In the genomic region with DNA sequence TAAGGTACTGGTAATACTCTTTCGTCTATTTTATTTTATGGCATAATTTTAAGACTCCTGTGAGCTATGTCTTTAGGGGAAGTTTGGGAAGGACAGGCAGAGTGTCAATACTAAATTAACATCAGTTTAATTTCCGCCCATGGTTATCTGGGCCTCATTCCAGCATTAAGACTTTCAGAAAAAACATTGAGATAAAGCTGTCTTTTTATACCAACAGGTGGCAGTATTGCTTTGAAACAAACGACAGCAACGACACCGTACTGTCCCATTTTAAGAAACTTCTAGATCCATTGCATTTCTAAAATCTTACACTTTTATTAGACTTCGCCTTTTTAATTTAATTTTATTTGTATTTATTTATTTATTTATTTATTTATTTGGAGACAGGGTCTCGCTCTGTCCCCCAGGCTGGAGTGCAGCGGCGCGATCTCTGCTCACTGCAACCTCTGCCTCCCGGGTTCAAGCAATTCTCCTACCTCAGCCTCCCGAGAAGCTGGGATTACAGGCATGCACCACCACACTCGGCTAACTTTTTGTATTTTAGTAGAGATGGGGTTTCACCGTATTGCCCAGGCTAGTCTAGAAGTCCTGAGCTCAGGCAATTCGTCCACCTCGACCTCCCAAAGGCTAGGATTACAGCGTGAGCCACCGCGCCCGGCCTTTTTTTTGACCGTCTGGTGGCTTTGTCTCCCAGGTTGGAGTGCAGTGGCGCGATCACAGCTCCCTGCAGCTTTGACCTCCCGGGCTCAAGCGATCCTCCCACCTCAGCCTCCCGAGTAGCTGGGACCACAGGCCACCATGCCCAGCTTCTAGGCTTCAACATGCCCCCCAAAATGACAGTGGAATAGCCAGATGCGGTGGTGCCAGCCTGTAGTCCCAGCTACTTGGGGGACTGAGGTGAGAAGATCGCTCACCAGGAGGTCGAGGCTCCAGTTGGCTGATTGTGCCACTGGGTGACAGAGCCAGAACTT, we compare ENCODE assay signal across 8 cellular contexts.
DNase-seq lines count a peak whose midpoint lies in the region; ATAC-seq and TF ChIP-seq lines count a peak whose summit lies in the region.

No MANE protein-coding gene starts in this region.

- no peaks in the 10 kb centered on the region for H3K36me3 Mint-ChIP-seq in natural killer cell
- no peaks in the 10 kb centered on the region for H3K36me3 Mint-ChIP-seq in natural killer cell treated with Interleukin-12 subunit alpha and Interleukin-12 subunit beta and Interleukin-15 and Interleukin-18, amount 100 ng/mL, for 72 hours

- peaks cover 0 to 3% of the 10 kb centered on the region in 2 donors for H3K27me3 Mint-ChIP-seq in natural killer cell (ENCODE audit: low read depth in 2 of 2)
- H3K27me3 Mint-ChIP-seq in natural killer cell treated with Interleukin-12 subunit alpha and Interleukin-12 subunit beta and Interleukin-15 and Interleukin-18, amount 100 ng/mL, for 72 hours: peaks cover 0 to 4% of the 10 kb centered on the region in 2 donors

- no peaks in the 10 kb centered on the region for H3K4me1 Mint-ChIP-seq in natural killer cell
- peaks cover 3 to 5% of the 10 kb centered on the region in 2 donors for H3K4me1 Mint-ChIP-seq in natural killer cell treated with Interleukin-12 subunit alpha and Interleukin-12 subunit beta and Interleukin-15 and Interleukin-18, amount 100 ng/mL, for 72 hours (ENCODE audit: low read depth in 2 of 2)

- H3K27ac Mint-ChIP-seq in natural killer cell: no peak overlapping the region
- no peak overlapping the region for H3K27ac Mint-ChIP-seq in natural killer cell treated with Interleukin-12 subunit alpha and Interleukin-12 subunit beta and Interleukin-15 and Interleukin-18, amount 100 ng/mL, for 72 hours

- peak; percentile 71 for TF ChIP-seq CTCF in natural killer cell (IDR thresholded peaks at IDR 0.05)
- TF ChIP-seq CTCF in lower leg skin (IDR thresholded peaks at IDR 0.05): no peak

- WGBS in lower leg skin, 2 donors: 75 to 77% methylated on average over 29 of the region's 29 CpGs

- ATAC-seq in natural killer cell: peak; percentile 55 to 78 (median 71)
- ATAC-seq in natural killer cell treated with Interleukin-12 subunit alpha and Interleukin-12 subunit beta and Interleukin-15 and Interleukin-18, amount 100 ng/mL, for 72 hours: no peak

- intact Hi-C loops in natural killer cell (cut with micrococcal nuclease): loop anchor here (2.0 to 10.0 kb wide), 2 partner anchors 321 to 1113 kb away; no protein-coding TSS in a partner anchor
- intact Hi-C loops in lower leg skin (cut with DNase I; ENCODE audit: low total_unique reads): loop anchor here (5.0 to 10.0 kb wide), 2 partner anchors 311 to 439 kb away; no protein-coding TSS in a partner anchor

- DNase-seq in natural killer cell (no peak), OCI-M1 (lab: John Stamatoyannopoulos, UW) (peak; percentile 75), dedifferentiated amniotic fluid mesenchymal stem cell (ENCODE audit: extremely low spot score) (peak; percentile 78), lung microvascular endothelial cell (ENCODE audit: low read depth in 2 of 2) (peak; percentile 77 to 81), cerebellar nuclear complex (lab: John Stamatoyannopoulos, UW) (no peak), lower leg skin (ENCODE audit: low spot score in 2 of 2) (no peak)
- no peak for DNase-seq in natural killer cell treated with Interleukin-12 subunit alpha and Interleukin-12 subunit beta and Interleukin-15 and Interleukin-18, amount 100 ng/mL, for 72 hours (ENCODE audit: low spot score)
- peak; percentile 76 for DNase-seq in Jurkat, Clone E6-1 (ENCODE audit: low read depth, low spot score)

- no peak overlapping the region for H3K4me3 Mint-ChIP-seq in natural killer cell
- H3K4me3 Mint-ChIP-seq in natural killer cell treated with Interleukin-12 subunit alpha and Interleukin-12 subunit beta and Interleukin-15 and Interleukin-18, amount 100 ng/mL, for 72 hours: no peak overlapping the region

- no peak for TF ChIP-seq POLR2A in lower leg skin (IDR thresholded peaks at IDR 0.05)

- H3K9me3 Mint-ChIP-seq in natural killer cell: no peaks in the 10 kb centered on the region
- H3K9me3 Mint-ChIP-seq in natural killer cell treated with Interleukin-12 subunit alpha and Interleukin-12 subunit beta and Interleukin-15 and Interleukin-18, amount 100 ng/mL, for 72 hours: no peaks in the 10 kb centered on the region

- H3K4me3 ChIP-seq in Jurkat, Clone E6-1 (ENCODE audit: low read length): no peak overlapping the region
- no peak overlapping the region for H3K4me3 ChIP-seq in lower leg skin (ENCODE audit: low read depth, poor library complexity, severe bottlenecking)

Comparison
In these comparisons a context has a peak if more than half of its experiments do, and no peak if none do; other contexts are left out.
1. ATAC-seq: peak in natural killer cell (3 of 3); none in natural killer cell treated with Interleukin-12 subunit alpha and Interleukin-12 subunit beta and Interleukin-15 and Interleukin-18, amount 100 ng/mL, for 72 hours (0 of 2).
2. DNase-seq: peak in Jurkat, Clone E6-1 (single experiment), OCI-M1 (single experiment), dedifferentiated amniotic fluid mesenchymal stem cell (single experiment) and lung microvascular endothelial cell (2 of 2); none in natural killer cell (single experiment), natural killer cell treated with Interleukin-12 subunit alpha and Interleukin-12 subunit beta and Interleukin-15 and Interleukin-18, amount 100 ng/mL, for 72 hours (single experiment), cerebellar nuclear complex (0 of 2) and lower leg skin (0 of 2).